Comparison of ENCODE assay signal across 8 cellular contexts in the genomic region with DNA sequence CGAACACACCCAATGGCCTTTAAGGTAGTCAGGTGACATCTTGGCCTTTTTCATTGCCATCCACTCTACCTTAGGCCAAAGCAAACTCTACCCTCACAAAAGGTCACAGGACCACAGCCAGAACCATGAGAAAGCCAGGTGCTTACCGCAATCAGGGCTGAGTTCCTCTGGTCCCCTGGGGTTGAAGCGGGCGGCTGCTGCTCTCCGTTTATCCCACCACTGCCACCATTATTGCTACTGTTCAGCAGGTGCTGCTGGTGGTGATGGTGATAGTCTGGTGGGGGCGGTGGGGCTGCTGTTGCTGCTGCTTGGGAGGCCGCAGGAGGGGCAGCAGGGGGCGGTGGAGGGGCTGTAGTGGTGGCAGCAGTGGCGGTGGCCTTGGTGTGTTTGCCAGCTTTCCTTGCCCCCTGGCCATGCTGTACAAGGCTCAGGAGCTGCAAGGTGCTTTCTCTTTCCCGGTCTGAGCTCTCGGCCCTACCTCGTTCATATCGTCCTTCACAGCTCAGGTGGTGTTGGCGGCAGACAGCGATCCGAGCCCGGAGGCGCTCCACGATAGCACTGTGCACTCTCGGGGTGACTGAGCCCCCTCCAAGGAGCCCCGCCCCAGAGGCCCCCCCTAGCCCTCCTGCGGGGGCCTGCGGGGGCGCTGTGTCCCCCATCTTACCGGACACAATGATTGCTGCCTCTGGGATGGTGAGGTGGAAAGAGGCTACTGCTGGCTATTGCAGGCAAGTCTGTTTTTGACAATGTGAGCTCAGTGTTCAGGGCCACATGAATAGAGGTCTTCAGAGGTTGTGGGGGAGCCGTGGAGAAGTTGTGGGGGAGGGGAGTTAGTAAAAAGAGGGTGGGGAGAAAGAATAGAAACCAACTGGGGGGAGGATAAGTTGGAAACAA. TPM values are rescaled to one million over a fixed set of nuclear protein-coding genes. Genes with fewer than 3 reads are reported as not detected.
DNase-seq lines count a peak whose midpoint lies in the region; ATAC-seq and TF ChIP-seq lines count a peak whose summit lies in the region.

No MANE protein-coding gene starts in this region.

- H3K4me2 ChIP-seq in SK-N-SH: peak overlapping the region; percentile 81

- peaks cover 20% of the 10 kb centered on the region for H3F3A ChIP-seq in SK-N-SH (replicated peaks; ENCODE audit: insufficient read depth)

- peak overlapping the region; percentile 97 for H3K9ac ChIP-seq in SK-N-SH

- H3K36me3 ChIP-seq in SK-N-SH (replicated peaks in 1 of 2; ENCODE audit: control insufficient read depth in 1 of 2, insufficient read depth in 2 of 2, low read length in 1 of 2): peaks cover 0 to 4% of the 10 kb centered on the region in 2 experiments
- no peaks in the 10 kb centered on the region for H3K36me3 ChIP-seq in sigmoid colon

- peaks cover 21% of the 10 kb centered on the region for H4K20me1 ChIP-seq in SK-N-SH (ENCODE audit: insufficient read depth)

- peaks cover 65% of the 10 kb centered on the region for H3K79me2 ChIP-seq in SK-N-SH (ENCODE audit: insufficient read depth)

- ATAC-seq in GM18508 (IDR thresholded peaks at IDR 0.05; ENCODE audit: insufficient read depth, unreplicated experiment) (peak; percentile 22), HG03066 (IDR thresholded peaks at IDR 0.05; ENCODE audit: low read depth, unreplicated experiment) (peak; percentile 27)

- DNase-seq in SK-N-SH (peak; percentile 47), amniotic epithelial cell (ENCODE audit: low read depth) (peak; percentile 55), hepatic stellate cell (ENCODE audit: low spot score) (peak; percentile 63), sigmoid colon (peak; percentile 79), NCI-H748 treated with DMSO at 0.1 percent for 48 hours (lab: John Stamatoyannopoulos, UW) (no peak), NOMO-1 treated with dmso at 0.1 percent for 144 hours (lab: John Stamatoyannopoulos, UW; ENCODE audit: unreplicated experiment) (no peak)

- H3K4me1 ChIP-seq in SK-N-SH (ENCODE audit: control insufficient read depth in 1 of 2, insufficient read depth in 2 of 2, low read depth in 1 of 2, low read length in 1 of 2) (peaks cover 31% of the 10 kb centered on the region in 2 experiments; a peak in 3 of 4 replicates), sigmoid colon (peaks cover 0 to 55% (median 48%) of the 10 kb centered on the region in 4 donors)

- no peak for TF ChIP-seq RAD21 in SK-N-SH (IDR thresholded peaks at IDR 0.05; ENCODE audit: low read length)

- no peak for TF ChIP-seq POLR2A in sigmoid colon (IDR thresholded peaks at IDR 0.05)

- TF ChIP-seq EP300 in SK-N-SH (IDR thresholded peaks at IDR 0.05; ENCODE audit: borderline replicate concordance in 1 of 2, low read depth in 1 of 2, low read length in 1 of 2) (no peak), sigmoid colon (IDR thresholded peaks at IDR 0.05) (no peak)

- H3K9me3 ChIP-seq in SK-N-SH (no peaks in the 10 kb centered on the region), sigmoid colon (no peaks in the 10 kb centered on the region)

- POLR2A ChIA-PET in SK-N-SH (lab: Yijun Ruan, JAX): no interaction called here

- peak overlapping the region; percentile 84 to 90 for H3K4me3 ChIP-seq in SK-N-SH (ENCODE audit: low read depth in 2 of 2, low read length in 1 of 2)
- H3K4me3 ChIP-seq in sigmoid colon: peak overlapping the region; percentile 52 to 68 (median 62)

- intact Hi-C loops in sigmoid colon (cut with DNase I): loop anchor here (2.0 to 10.0 kb wide), 3 partner anchors 99 to 507 kb away; partner anchors contain the start of gene MTMR2

- CTCF ChIA-PET in SK-N-SH (lab: Yijun Ruan, JAX): interaction anchor here (0.6 to 5.3 kb wide), 14 partner anchors 9 to 508 kb away, joined by 3 to 91 read pairs (median 8); no protein-coding TSS in a partner anchor

- TF ChIP-seq CTCF in SK-N-SH (IDR thresholded peaks at IDR 0.05) (peak; percentile 66), sigmoid colon (IDR thresholded peaks at IDR 0.05) (peak in 2 of 4 experiments; percentile 34 to 39)

- no peaks in the 10 kb centered on the region for H3K9me2 ChIP-seq in SK-N-SH

- H3K27ac ChIP-seq in SK-N-SH (ENCODE audit: low read depth in 2 of 2, low read length in 1 of 2) (peak overlapping the region; percentile 82 to 91), sigmoid colon (peak overlapping the region; percentile 80 to 90 (median 82))

- WGBS in SK-N-SH (ENCODE audit: low lambda C conversion rate): 75% methylated on average over 20 of the region's 26 CpGs
- WGBS in sigmoid colon, 2 donors: 5 to 23% methylated on average over 26 of the region's 26 CpGs

- H3K27me3 ChIP-seq in SK-N-SH (ENCODE audit: insufficient read depth): no peaks in the 10 kb centered on the region
- H3K27me3 ChIP-seq in sigmoid colon: no peaks in the 10 kb centered on the region

- no peak overlapping the region for H2AFZ ChIP-seq in SK-N-SH (ENCODE audit: low read depth)

TF ChIP-seq in SK-N-SH, 30 proteins besides CTCF, POLR2A, EP300 and RAD21:
- TF ChIP-seq NFIC (IDR thresholded peaks at IDR 0.05; ENCODE audit: borderline replicate concordance) (peak; percentile 12; the same call in 1 of the 2 replicates), TAF1 (IDR thresholded peaks at IDR 0.05; ENCODE audit: borderline replicate concordance, low read depth, low read length) (peak; percentile 34; the same call in 1 of the 2 replicates), TCF12 (IDR thresholded peaks at IDR 0.05) (no peak), MAX (IDR thresholded peaks at IDR 0.05; ENCODE audit: low read depth) (0 out of 2 replicates have a peak, but pooled peaks have one; percentile 32)

RNA-seq across cellular contexts. Expression of gene MAML2, which starts 1.5 kb away (rescaled TPM):
- polyA plus RNA-seq in SK-N-SH (2012; rRNA removed) (20.1 and 24.5 TPM in 2 replicates), sigmoid colon (1 to 10 TPM; 2.8 to 7.1 (median 4.2) TPM)
- polyA plus RNA-seq in SK-N-SH (2012; cell fraction: cytosol; rRNA removed): 16.5 and 20.7 TPM in 2 replicates
- polyA plus RNA-seq in SK-N-SH (2012; cell fraction: nucleus; rRNA removed): 8.9 and 22.7 TPM in 2 replicates
- 10 to 100 TPM; 11.8 to 20.7 (median 17.9) TPM for total RNA-seq in sigmoid colon

RNA-seq across cellular contexts. Expression of gene CCDC82, which starts 48.2 kb away (rescaled TPM):
- polyA plus RNA-seq in SK-N-SH (2012; rRNA removed) (8.7 and 12.8 TPM in 2 replicates), sigmoid colon (10 to 100 TPM in 1 of 3 donors, 1 to 10 TPM in 2; 9.5 to 13.3 (median 9.6) TPM)
- 10.2 and 14.8 TPM in 2 replicates for polyA plus RNA-seq in SK-N-SH (2012; cell fraction: cytosol; rRNA removed)
- 10.8 and 29.1 TPM in 2 replicates for polyA plus RNA-seq in SK-N-SH (2012; cell fraction: nucleus; rRNA removed)
- total RNA-seq in sigmoid colon: 10 to 100 TPM; 24.4 to 39.2 (median 33.8) TPM

RNA-seq across cellular contexts. Expression of gene JRKL, which starts 48.3 kb away (rescaled TPM):
- polyA plus RNA-seq in SK-N-SH (2012; rRNA removed): 3.8 and 5.3 TPM in 2 replicates
- polyA plus RNA-seq in SK-N-SH (2012; cell fraction: cytosol; rRNA removed): 7.5 and 9.1 TPM in 2 replicates
- 0.83 and 3.0 TPM in 2 replicates for polyA plus RNA-seq in SK-N-SH (2012; cell fraction: nucleus; rRNA removed)
- 1 to 10 TPM; 4.2 to 6.9 (median 6.3) TPM for total RNA-seq in sigmoid colon
- 1 to 10 TPM; 3.6 to 6.4 (median 4.2) TPM for polyA plus RNA-seq in sigmoid colon

Comparison
In these comparisons a context has a peak if more than half of its experiments do, and no peak if none do; other contexts are left out.
1. DNase-seq: peak in SK-N-SH (single experiment), amniotic epithelial cell (single experiment), hepatic stellate cell (single experiment) and sigmoid colon (single experiment); none in NCI-H748 treated with DMSO at 0.1 percent for 48 hours (single experiment) and NOMO-1 treated with dmso at 0.1 percent for 144 hours (single experiment).